ENCODE assay signal across 1 cellular context in the genomic region with DNA sequence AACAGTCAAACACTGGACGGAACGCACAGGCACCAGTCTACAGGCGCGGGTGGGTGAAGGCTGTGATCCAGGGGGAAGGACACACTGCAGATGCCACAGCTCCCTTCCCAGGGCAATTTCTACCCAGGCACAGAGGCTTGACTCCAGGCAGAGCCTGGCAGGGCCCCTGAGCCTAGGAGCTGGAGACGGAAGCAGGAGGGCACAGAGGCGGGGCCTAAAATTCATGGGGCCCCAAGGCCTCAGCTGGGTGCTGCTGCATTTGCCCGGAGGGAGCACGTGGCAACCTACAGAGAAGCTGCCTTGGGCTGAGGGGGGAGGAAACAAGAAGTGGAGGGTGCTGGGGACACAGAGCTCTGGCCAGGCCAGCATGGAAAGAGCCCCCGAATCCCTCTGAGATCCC.
TF ChIP-seq lines count a peak whose summit lies in the region.

No MANE protein-coding gene starts in this region.

TF ChIP-seq in H1, 55 proteins besides CTCF, POLR2A, EP300 and RAD21:
- TF ChIP-seq TEAD4 (IDR thresholded peaks at IDR 0.05; ENCODE audit: low read depth, low read length): no peak
- no peak for TF ChIP-seq SAP30 (IDR thresholded peaks at IDR 0.05; ENCODE audit: insufficient read depth, insufficient replicate concordance, low read length)
- TF ChIP-seq, protein P1, sequence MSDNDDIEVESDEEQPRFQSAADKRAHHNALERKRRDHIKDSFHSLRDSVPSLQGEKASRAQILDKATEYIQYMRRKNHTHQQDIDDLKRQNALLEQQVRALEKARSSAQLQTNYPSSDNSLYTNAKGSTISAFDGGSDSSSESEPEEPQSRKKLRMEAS (IDR thresholded peaks at IDR 0.05): no peak
- no peak for TF ChIP-seq POU5F1 (IDR thresholded peaks at IDR 0.05; ENCODE audit: low read depth, low read length)
TF ChIP-seq in H1: peak in this region for 0.
